In the genomic region with DNA sequence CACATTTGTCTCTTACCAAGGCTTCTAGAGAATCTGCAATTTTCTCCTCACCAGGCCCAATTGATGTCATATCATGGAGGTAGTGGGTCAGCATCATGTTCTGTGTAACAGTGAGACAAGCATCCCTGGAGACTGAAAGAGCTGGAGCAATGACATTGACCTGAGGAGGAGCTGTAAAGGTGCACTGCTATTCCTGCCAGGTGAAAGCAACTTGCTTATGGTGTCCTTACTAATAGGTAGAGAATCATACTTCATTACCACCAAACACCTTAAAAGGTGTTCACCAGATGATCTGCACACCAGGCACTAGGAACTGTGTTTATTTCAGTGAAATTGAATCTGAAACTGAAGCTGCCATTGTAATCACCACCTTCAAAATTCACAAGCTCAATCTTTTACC, we compare ENCODE assay signal across 1 cellular context.
TF ChIP-seq lines count a peak whose summit lies in the region.

No MANE protein-coding gene starts in this region.

TF ChIP-seq in HepG2, 621 proteins besides CTCF, POLR2A, EP300 and RAD21 (continued from another document):
- TF ChIP-seq, protein P1, sequence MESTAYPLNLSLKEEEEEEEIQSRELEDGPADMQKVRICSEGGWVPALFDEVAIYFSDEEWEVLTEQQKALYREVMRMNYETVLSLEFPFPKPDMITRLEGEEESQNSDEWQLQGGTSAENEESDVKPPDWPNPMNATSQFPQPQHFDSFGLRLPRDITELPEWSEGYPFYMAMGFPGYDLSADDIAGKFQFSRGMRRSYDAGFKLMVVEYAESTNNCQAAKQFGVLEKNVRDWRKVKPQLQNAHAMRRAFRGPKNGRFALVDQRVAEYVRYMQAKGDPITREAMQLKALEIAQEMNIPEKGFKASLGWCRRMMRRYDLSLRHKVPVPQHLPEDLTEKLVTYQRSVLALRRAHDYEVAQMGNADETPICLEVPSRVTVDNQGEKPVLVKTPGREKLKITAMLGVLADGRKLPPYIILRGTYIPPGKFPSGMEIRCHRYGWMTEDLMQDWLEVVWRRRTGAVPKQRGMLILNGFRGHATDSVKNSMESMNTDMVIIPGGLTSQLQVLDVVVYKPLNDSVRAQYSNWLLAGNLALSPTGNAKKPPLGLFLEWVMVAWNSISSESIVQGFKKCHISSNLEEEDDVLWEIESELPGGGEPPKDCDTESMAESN (CRISPR knock-in tag; conservative IDR thresholded peaks at IDR 0.05), result no peak
- TF ChIP-seq CHCHD3 (CRISPR knock-in tag; IDR thresholded peaks at IDR 0.05), result no peak
- no peak for TF ChIP-seq CREB1 (IDR thresholded peaks at IDR 0.05)
- no peak for TF ChIP-seq CREB1 (CRISPR knock-in tag; IDR thresholded peaks at IDR 0.05)
- TF ChIP-seq, protein P2, sequence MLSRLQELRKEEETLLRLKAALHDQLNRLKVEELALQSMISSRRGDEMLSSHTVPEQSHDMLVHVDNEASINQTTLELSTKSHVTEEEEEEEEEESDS (CRISPR knock-in tag; IDR thresholded peaks at IDR 0.05; ENCODE audit: borderline replicate concordance), result no peak
- no peak for TF ChIP-seq PITX1 (CRISPR knock-in tag; IDR thresholded peaks at IDR 0.05)
- no peak for TF ChIP-seq PHF8 (CRISPR knock-in tag; IDR thresholded peaks at IDR 0.05)
